In genomic region chr20:58420798-58421496, GRCh38 we compare ENCODE assay signal across 14 cellular contexts. TPM values are rescaled to one million over a fixed set of nuclear protein-coding genes. Genes with fewer than 3 reads are reported as not detected.
A peak's percentile ranks its signal among the peaks of the same experiment; 100 is the strongest.
DNase-seq lines count a peak whose midpoint lies in the region; ATAC-seq, FAIRE-seq and TF ChIP-seq lines count a peak whose summit lies in the region.
"Had no signal": no experiment of that assay in that cellular context is flagged by ENCODE, and none has a peak within 500 bp of the region (broad histone marks: within the 10 kb centered on the region; RNA-seq: fewer than 3 reads in every experiment).

No MANE protein-coding gene starts in this region.

- H4K20me1 ChIP-seq in endothelial cell of umbilical vein (replicated peaks; ENCODE audit: control insufficient read depth, extremely low read depth, insufficient read depth, low read length) = peaks cover 2% of the 10 kb centered on the region

- no peaks in the 10 kb centered on the region for H3K27me3 Mint-ChIP-seq in progenitor cell of endocrine pancreas
- H3K27me3 Mint-ChIP-seq: activated CD4-positive, alpha-beta T cell treated with anti-CD3 and anti-CD28 coated beads, Interleukin-2, amount 10 ng/mL, durations not matched to agents 24 days and 14 days; activated naive CD8-positive, alpha-beta T cell had no signal

- no peaks in the 10 kb centered on the region for H3K9me1 ChIP-seq in endothelial cell of umbilical vein (replicated peaks; ENCODE audit: control insufficient read depth, extremely low read depth, insufficient read depth, low read length)

- peaks cover 0 to 4% of the 10 kb centered on the region in 2 experiments for H3K36me3 ChIP-seq in endothelial cell of umbilical vein (ENCODE audit: control insufficient read depth in 2 of 2, extremely low read depth in 1 of 2, insufficient read depth in 2 of 2, low read length in 2 of 2)

- H3K9me3 ChIP-seq in endothelial cell of umbilical vein (replicated peaks; ENCODE audit: control insufficient read depth, insufficient read depth, low read length) = no peaks in the 10 kb centered on the region

- H3K4me3 ChIP-seq in endothelial cell of umbilical vein (replicated peaks in 1 of 3; ENCODE audit: insufficient read depth in 1 of 3, low read depth in 1 of 3, low read length in 3 of 3) = no peak overlapping the region
- H3K4me3 ChIP-seq: dorsolateral prefrontal cortex had no signal

- BruUV-seq in endothelial cell of umbilical vein (replicated peaks; lab: Mats Ljungman, UMichigan) = no TSS peak

- CTCF ChIA-PET in endothelial cell of umbilical vein (lab: Charles Lee) = interaction anchor here (0.8 to 1.6 kb wide), 4 partner anchors 11 to 27 kb away, joined by 3 to 7 read pairs (median 4); no protein-coding TSS in a partner anchor

- no peak for TF ChIP-seq CTCF in endothelial cell of umbilical vein (IDR thresholded peaks at IDR 0.05; ENCODE audit: extremely low read depth in 1 of 2, insufficient read depth in 1 of 2, low read depth in 1 of 2, low read length in 2 of 2)
- TF ChIP-seq CTCF in progenitor cell of endocrine pancreas (IDR thresholded peaks at IDR 0.05; ENCODE audit: unreplicated experiment) = no peak

- no peaks in the 10 kb centered on the region for H3K9me3 Mint-ChIP-seq in progenitor cell of endocrine pancreas (ENCODE audit: low read depth)
- H3K9me3 Mint-ChIP-seq: activated CD4-positive, alpha-beta T cell treated with anti-CD3 and anti-CD28 coated beads, Interleukin-2, amount 10 ng/mL, durations not matched to agents 24 days and 14 days had no signal

- peak; percentile 79 for DNase-seq in GM03348 (ENCODE audit: low spot score)
- peak; percentile 78 for DNase-seq in NCI-H226
- DNase-seq in endothelial cell of umbilical vein (ENCODE audit: low read depth, low spot score) = no peak
- no peak for DNase-seq in progenitor cell of endocrine pancreas (ENCODE audit: low spot score, unreplicated experiment)
- DNase-seq in DMS 273 (lab: John Stamatoyannopoulos, UW; ENCODE audit: unreplicated experiment) = no peak
- no peak for DNase-seq in activated effector memory CD4-positive, alpha-beta T cell treated with anti-CD3 and anti-CD28 coated beads, Interleukin-2, amount 50 U/mL, for 16 hours
- DNase-seq in activated CD4-positive, CD25-positive, alpha-beta regulatory T cell treated with anti-CD3 and anti-CD28 coated beads, Interleukin-2, amount 50 U/mL, for 72 hours = no peak
- DNase-seq: activated CD4-positive, alpha-beta T cell treated with anti-CD3 and anti-CD28 coated beads, Interleukin-2, amount 10 ng/mL, durations not matched to agents 24 days and 14 days; dorsolateral prefrontal cortex; KBM-7; NCI-H2227 treated with DMSO at 0.1 percent for 48 hours had no signal

- no peak overlapping the region for H3K27ac ChIP-seq in endothelial cell of umbilical vein (ENCODE audit: insufficient read depth, low read depth, low read length)
- H3K27ac ChIP-seq: dorsolateral prefrontal cortex had no signal

- FAIRE-seq in endothelial cell of umbilical vein (lab: Jason Lieb, UNC) = no peak

- no peak overlapping the region for H3K4me3 Mint-ChIP-seq in progenitor cell of endocrine pancreas (ENCODE audit: low read depth)
- H3K4me3 Mint-ChIP-seq: activated CD4-positive, alpha-beta T cell treated with anti-CD3 and anti-CD28 coated beads, Interleukin-2, amount 10 ng/mL, durations not matched to agents 24 days and 14 days; activated naive CD8-positive, alpha-beta T cell had no signal

- no peak overlapping the region for H3K4me2 ChIP-seq in endothelial cell of umbilical vein (ENCODE audit: insufficient read depth, low read length)

- no peak for TF ChIP-seq POLR2A in endothelial cell of umbilical vein (IDR thresholded peaks at IDR 0.05; ENCODE audit: low read depth, low read length)

- no peaks in the 10 kb centered on the region for H3K27me3 ChIP-seq in endothelial cell of umbilical vein (ENCODE audit: control insufficient read depth in 2 of 2, insufficient read depth in 2 of 2, low read length in 2 of 2)
- H3K27me3 ChIP-seq: dorsolateral prefrontal cortex had no signal

- peaks cover 47% of the 10 kb centered on the region for H3K4me1 Mint-ChIP-seq in progenitor cell of endocrine pancreas (ENCODE audit: low read depth)

- H3K4me1 ChIP-seq in endothelial cell of umbilical vein (ENCODE audit: control insufficient read depth, extremely low read depth, insufficient read depth, low read length) = peaks cover 4% of the 10 kb centered on the region

- dilution Hi-C loops in endothelial cell of umbilical vein (cut with MboI; ENCODE audit: extremely low pct_ligation_motif_present, low sequenced_read_pairs) = no loop called here

- peaks cover 67% of the 10 kb centered on the region for H3K79me2 ChIP-seq in endothelial cell of umbilical vein (ENCODE audit: control insufficient read depth, insufficient read depth, low read length)

- no peak for ATAC-seq in HG02884 (IDR thresholded peaks at IDR 0.05; ENCODE audit: unreplicated experiment)
- ATAC-seq: sciatic nerve had no signal

- intact Hi-C loops in endothelial cell of umbilical vein (cut with micrococcal nuclease) = no loop called here

- peaks cover 22% of the 10 kb centered on the region for H3K36me3 Mint-ChIP-seq in progenitor cell of endocrine pancreas (ENCODE audit: insufficient read depth)

- H2AFZ ChIP-seq in endothelial cell of umbilical vein (ENCODE audit: low read depth, low read length) = no peak overlapping the region

- no peak overlapping the region for H3K9ac ChIP-seq in endothelial cell of umbilical vein (replicated peaks; ENCODE audit: extremely low read depth, insufficient read depth, low read length)

- POLR2A ChIA-PET in endothelial cell of umbilical vein (lab: Charles Lee) = no interaction called here

- H3K27ac Mint-ChIP-seq in progenitor cell of endocrine pancreas = peak overlapping the region; percentile 70
- H3K27ac Mint-ChIP-seq: activated CD4-positive, alpha-beta T cell treated with anti-CD3 and anti-CD28 coated beads, Interleukin-2, amount 10 ng/mL, durations not matched to agents 24 days and 14 days; activated naive CD8-positive, alpha-beta T cell had no signal

TF ChIP-seq in endothelial cell of umbilical vein, 7 proteins besides CTCF, POLR2A, EP300 and RAD21:
- TF ChIP-seq JUN (IDR thresholded peaks at IDR 0.05; ENCODE audit: borderline replicate concordance, insufficient read depth, insufficient read length, low read depth) (no peak), FOS (IDR thresholded peaks at IDR 0.05; ENCODE audit: borderline replicate concordance, insufficient read depth, low read length) (peak; percentile 31)

RNA-seq across cellular contexts. Expression of gene VAPB, which starts 31.9 kb away (rescaled TPM):
- total RNA-seq in endothelial cell of umbilical vein (47.8 and 48.9 TPM in 2 replicates), progenitor cell of endocrine pancreas (53.8 and 56.3 TPM in 2 replicates)
- 13.1 and 17.9 TPM in 2 replicates for polyA plus RNA-seq in endothelial cell of umbilical vein
- polyA plus RNA-seq in endothelial cell of umbilical vein (2011; cell fraction: cytosol; rRNA removed) = 26.5 and 32.2 TPM in 2 replicates
- polyA plus RNA-seq in endothelial cell of umbilical vein (2011; cell fraction: nucleus; rRNA removed) = 21.8 and 26.6 TPM in 2 replicates
- polyA plus RNA-seq in endothelial cell of umbilical vein (2012) = 38.3 and 39.6 TPM in 2 replicates
- 15.8 and 16.0 TPM in 2 replicates for polyA minus RNA-seq in endothelial cell of umbilical vein
- 28.3 TPM for polyA minus RNA-seq in endothelial cell of umbilical vein (2011; cell fraction: cytosol; rRNA and poly(A)+ RNA removed)
- 14.0 and 22.9 TPM in 2 replicates for polyA minus RNA-seq in endothelial cell of umbilical vein (2011; cell fraction: nucleus; rRNA and poly(A)+ RNA removed)

Comparison
In these comparisons a context has a peak if more than half of its experiments do, and no peak if none do; other contexts are left out.
1. DNase-seq: peak in GM03348 (single experiment) and NCI-H226 (single experiment); none in endothelial cell of umbilical vein (single experiment), progenitor cell of endocrine pancreas (single experiment), DMS 273 (single experiment), activated effector memory CD4-positive, alpha-beta T cell treated with anti-CD3 and anti-CD28 coated beads, Interleukin-2, amount 50 U/mL, for 16 hours (single experiment) and activated CD4-positive, CD25-positive, alpha-beta regulatory T cell treated with anti-CD3 and anti-CD28 coated beads, Interleukin-2, amount 50 U/mL, for 72 hours (single experiment).